Comparison of ENCODE assay signal across 21 cellular contexts in the genomic region with DNA sequence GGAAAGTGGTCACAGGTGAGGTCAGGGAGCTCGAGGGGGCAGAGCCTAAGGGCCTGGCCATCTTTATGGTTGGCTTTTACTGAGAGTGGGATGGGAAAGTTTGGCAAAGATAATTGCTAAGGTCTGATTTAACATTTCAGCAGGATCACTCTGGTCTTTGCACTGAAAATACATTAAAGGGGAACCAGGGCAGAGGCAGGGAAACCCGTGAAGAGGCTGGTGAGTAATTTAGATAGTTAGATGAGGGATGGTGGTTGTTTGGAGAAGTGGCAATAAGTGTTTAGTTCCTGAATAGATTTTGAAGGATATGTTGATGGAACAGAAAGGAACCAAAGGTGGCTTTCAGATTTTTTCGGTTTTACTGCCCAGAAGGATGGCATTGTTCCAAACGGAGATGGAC. TPM values are rescaled to one million over a fixed set of nuclear protein-coding genes. Genes with fewer than 3 reads are reported as not detected.
"Had no signal": no experiment of that assay in that cellular context is flagged by ENCODE, and none has a peak within 500 bp of the region (broad histone marks: within the 10 kb centered on the region; RNA-seq: fewer than 3 reads in every experiment).

No MANE protein-coding gene starts in this region.

- H3K27me3 ChIP-seq: foreskin keratinocyte, left lung, neural progenitor cell, pancreas, suprapubic skin, thyroid gland had no signal

- H3K4me1 ChIP-seq: foreskin keratinocyte, left lung, lower lobe of right lung, pancreas, suprapubic skin, thyroid gland had no signal

- DNase-seq: effector memory CD8-positive, alpha-beta T cell; erythroblast; foreskin keratinocyte; immature natural killer cell; left lung; lower lobe of right lung; mesenchymal stem cell; midbrain; occipital lobe; pancreas; right cardiac atrium; stimulated activated CD4-positive, alpha-beta T cell treated with anti-CD3 and anti-CD28 coated beads, Interleukin-2, amount 100 ng/mL, for 48 hours; stimulated activated naive CD8-positive, alpha-beta T cell treated with anti-CD3 and anti-CD28 coated beads, Interleukin-15, Interleukin-2, amounts not matched to agents 100 U/mL and 50 U/mL, for 24 hours; thyroid gland had no signal

- H3K4me3 ChIP-seq: left lung, lower lobe of right lung, neural progenitor cell, pancreas, smooth muscle cell, suprapubic skin, thyroid gland had no signal

- H3K27me3 Mint-ChIP-seq: dendritic cell treated with granulocyte-macrophage colony-stimulating factor and Interleukin-4, amounts not matched to agents 40 ng/mL and 50 ng/mL, for 4 days; effector memory CD8-positive, alpha-beta T cell; natural killer cell treated with Interleukin-12 subunit alpha and Interleukin-12 subunit beta and Interleukin-15 and Interleukin-18, amount 100 ng/mL, for 72 hours; progenitor cell of endocrine pancreas; type B pancreatic cell had no signal

- H3K27ac ChIP-seq: foreskin keratinocyte, left lung, lower lobe of right lung, neural progenitor cell, pancreas, suprapubic skin, thyroid gland had no signal

- H3K4me2 ChIP-seq: neural progenitor cell, smooth muscle cell had no signal

- H3K9ac ChIP-seq: neural progenitor cell had no signal

- H3K9me3 Mint-ChIP-seq: dendritic cell treated with granulocyte-macrophage colony-stimulating factor and Interleukin-4, amounts not matched to agents 40 ng/mL and 50 ng/mL, for 4 days; effector memory CD8-positive, alpha-beta T cell; immature natural killer cell; natural killer cell treated with Interleukin-12 subunit alpha and Interleukin-12 subunit beta and Interleukin-15 and Interleukin-18, amount 100 ng/mL, for 72 hours; neural progenitor cell; type B pancreatic cell had no signal

- H3K4me1 Mint-ChIP-seq: immature natural killer cell had no signal

- H3K36me3 Mint-ChIP-seq: type B pancreatic cell had no signal

- ATAC-seq: effector memory CD8-positive, alpha-beta T cell; foreskin keratinocyte; left lung; lower lobe of right lung; natural killer cell treated with Interleukin-12 subunit alpha and Interleukin-12 subunit beta and Interleukin-15 and Interleukin-18, amount 100 ng/mL, for 72 hours; pancreas; right cardiac atrium; stimulated activated naive CD8-positive, alpha-beta T cell treated with anti-CD3 and anti-CD28 coated beads, Interleukin-15, Interleukin-2, amounts not matched to agents 100 U/mL and 50 U/mL, for 24 hours had no signal

- H2AFZ ChIP-seq: neural progenitor cell had no signal

- H3K9me3 ChIP-seq: left lung, lower lobe of right lung, pancreas, suprapubic skin, thyroid gland had no signal

- H3K27ac Mint-ChIP-seq: dendritic cell treated with granulocyte-macrophage colony-stimulating factor and Interleukin-4, amounts not matched to agents 40 ng/mL and 50 ng/mL, for 4 days; effector memory CD8-positive, alpha-beta T cell; immature natural killer cell; natural killer cell treated with Interleukin-12 subunit alpha and Interleukin-12 subunit beta and Interleukin-15 and Interleukin-18, amount 100 ng/mL, for 72 hours; neural progenitor cell; progenitor cell of endocrine pancreas; type B pancreatic cell had no signal

- H3K36me3 ChIP-seq: lower lobe of right lung, neural progenitor cell, pancreas had no signal

- H3K4me3 Mint-ChIP-seq: dendritic cell treated with granulocyte-macrophage colony-stimulating factor and Interleukin-4, amounts not matched to agents 40 ng/mL and 50 ng/mL, for 4 days; effector memory CD8-positive, alpha-beta T cell; immature natural killer cell; natural killer cell treated with Interleukin-12 subunit alpha and Interleukin-12 subunit beta and Interleukin-15 and Interleukin-18, amount 100 ng/mL, for 72 hours; neural progenitor cell; type B pancreatic cell had no signal

RNA-seq across cellular contexts. Expression of a gene that starts 50.8 kb away (rescaled TPM):
- total RNA-seq: natural killer cell treated with Interleukin-12 subunit alpha and Interleukin-12 subunit beta and Interleukin-15 and Interleukin-18, amount 100 ng/mL, for 72 hours had no signal
- polyA plus RNA-seq: immature natural killer cell had no signal
